ENCODE assay signal across 8 cellular contexts in genomic region chrX:150362599-150363481, GRCh38. TPM values are rescaled to one million over a fixed set of nuclear protein-coding genes. Genes with fewer than 3 reads are reported as not detected.
DNase-seq lines count a peak whose midpoint lies in the region; TF ChIP-seq lines count a peak whose summit lies in the region.

Gene MAMLD1, plus strand, starts transcription at chrX:150363317. Its CDS starts 82,200 bp downstream, at chrX:150445517.

- H3K27me3 ChIP-seq in osteoblast (ENCODE audit: insufficient read depth, low read length), result no peaks in the 10 kb centered on the region
- no peaks in the 10 kb centered on the region for H3K27me3 ChIP-seq in vagina

- H3K36me3 ChIP-seq in SK-N-MC (ENCODE audit: insufficient read depth, low read length) (no peaks in the 10 kb centered on the region), osteoblast (ENCODE audit: insufficient read depth, low read length) (no peaks in the 10 kb centered on the region), vagina (no peaks in the 10 kb centered on the region)

- TF ChIP-seq CTCF in osteoblast (IDR thresholded peaks at IDR 0.05; ENCODE audit: extremely low read depth, low read depth, low read length) (no peak), vagina (IDR thresholded peaks at IDR 0.05) (no peak)

- peak in 1 of 2 donors; percentile 47 for TF ChIP-seq POLR2A in vagina (IDR thresholded peaks at IDR 0.05)

- H3K9me3 ChIP-seq in SK-N-MC (ENCODE audit: low read depth, low read length) (no peaks in the 10 kb centered on the region), osteoblast (ENCODE audit: low read depth, low read length) (no peaks in the 10 kb centered on the region), vagina (no peaks in the 10 kb centered on the region)

- no peak within 1 kb of the TSS for H3K9ac ChIP-seq in SK-N-MC (ENCODE audit: insufficient read length)

- H3K27ac ChIP-seq in SK-N-MC, result no peak within 1 kb of the TSS
- H3K27ac ChIP-seq in osteoblast (ENCODE audit: low read depth, low read length), result peak within 1 kb of the TSS; percentile 75
- H3K27ac ChIP-seq in vagina, result peak within 1 kb of the TSS; percentile 92

- H3K4me3 ChIP-seq in SK-N-MC, result 0 out of 2 replicates have a peak within 1 kb of the TSS, but pooled peaks have one; percentile 22
- peak within 1 kb of the TSS; percentile 78 for H3K4me3 ChIP-seq in osteoblast (ENCODE audit: insufficient read depth, low read length)
- peak within 1 kb of the TSS; percentile 52 to 53 for H3K4me3 ChIP-seq in vagina

- no peaks in the 10 kb centered on the region for H4K20me1 ChIP-seq in osteoblast (ENCODE audit: insufficient read depth, low read length)

- peak within 1 kb of the TSS; percentile 89 for H3K4me2 ChIP-seq in osteoblast (ENCODE audit: insufficient read depth, low read length)

- peak; percentile 33 to 42 for DNase-seq in NCI-H524 (lab: John Stamatoyannopoulos, UW)
- no peak for DNase-seq in NCI-H524 treated with DMSO at 0.1 percent for 48 hours (lab: John Stamatoyannopoulos, UW)
- no peak for DNase-seq in SK-N-MC (ENCODE audit: low read depth, low spot score)
- peak; percentile 72 for DNase-seq in amniotic epithelial cell (ENCODE audit: low read depth)
- DNase-seq in cardiac septum (ENCODE audit: low spot score), result peak; percentile 85
- peak; percentile 93 for DNase-seq in osteoblast (ENCODE audit: insufficient read length, low spot score, missing footprints)
- peak; percentile 84 to 86 for DNase-seq in vagina (ENCODE audit: extremely low spot score in 2 of 2)
- no peak for DNase-seq in NK-92 (lab: John Stamatoyannopoulos, UW; ENCODE audit: unreplicated experiment)

- H3K79me2 ChIP-seq in osteoblast (ENCODE audit: insufficient read depth, low read length), result peaks cover 12% of the 10 kb centered on the region

- H3K4me1 ChIP-seq in osteoblast (ENCODE audit: insufficient read depth, low read length) (peaks cover 13% of the 10 kb centered on the region), vagina (peaks cover 11% of the 10 kb centered on the region)

- intact Hi-C loops in cardiac septum (cut with DNase I) (loop anchor here (5.0 to 10.0 kb wide), 4 partner anchors 161 to 401 kb away; no protein-coding TSS in a partner anchor), vagina (cut with DNase I) (loop anchor here (10.0 kb wide), 1 partner anchor 408 kb away; no protein-coding TSS in a partner anchor)

- H2AFZ ChIP-seq in osteoblast (ENCODE audit: low read length), result peak within 1 kb of the TSS; percentile 88

RNA-seq across cellular contexts. Expression of gene MAMLD1, which starts in this region (rescaled TPM):
- 2.6 TPM for total RNA-seq in cardiac septum
- total RNA-seq in osteoblast, result 2.7 and 3.3 TPM in 2 replicates
- 3.2 TPM for total RNA-seq in vagina

Comparison
In these comparisons a context has a peak if more than half of its experiments do, and no peak if none do; other contexts are left out.
1. DNase-seq: peak in NCI-H524 (2 of 2), amniotic epithelial cell (single experiment), cardiac septum (single experiment), osteoblast (single experiment) and vagina (2 of 2); none in NCI-H524 treated with DMSO at 0.1 percent for 48 hours (single experiment), SK-N-MC (single experiment) and NK-92 (single experiment).
2. H3K4me3 ChIP-seq: peak in every context shown above with its lines; median percentile 78 in osteoblast; 52 in vagina; 22 in SK-N-MC.